Comparison of ENCODE assay signal across 18 cellular contexts in genomic region chr5:137282216-137282615, GRCh38.
A peak's percentile ranks its signal among the peaks of the same experiment; 100 is the strongest.
DNase-seq lines count a peak whose midpoint lies in the region; ATAC-seq and TF ChIP-seq lines count a peak whose summit lies in the region.
"Had no signal": no experiment of that assay in that cellular context is flagged by ENCODE, and none has a peak within 500 bp of the region (broad histone marks: within the 10 kb centered on the region; RNA-seq: fewer than 3 reads in every experiment).

No MANE protein-coding gene starts in this region.

- H3K36me3 ChIP-seq in esophagus muscularis mucosa = no peaks in the 10 kb centered on the region
- no peaks in the 10 kb centered on the region for H3K36me3 ChIP-seq in neural cell (ENCODE audit: insufficient read depth, low read length)
- no peaks in the 10 kb centered on the region for H3K36me3 ChIP-seq in vagina

- WGBS in esophagus muscularis mucosa = 50% methylated on average over 3 of the region's 5 CpGs

- TF ChIP-seq POLR2A in esophagus muscularis mucosa (IDR thresholded peaks at IDR 0.05; ENCODE audit: low read depth) (no peak), vagina (IDR thresholded peaks at IDR 0.05) (no peak)

- TF ChIP-seq EP300 in esophagus muscularis mucosa (IDR thresholded peaks at IDR 0.05) = no peak
- TF ChIP-seq EP300 in neural cell (conservative IDR thresholded peaks at IDR 0.05; ENCODE audit: poor library complexity, severe bottlenecking) = peak; percentile 59

- intact Hi-C loops in esophagus muscularis mucosa (cut with DNase I) = no loop called here
- intact Hi-C loops in CD4-positive, alpha-beta T cell (cut with DNase I, micrococcal nuclease) = no loop called here
- intact Hi-C loops in vagina (cut with DNase I) = no loop called here

- H3K27ac ChIP-seq in esophagus muscularis mucosa (replicated peaks in 1 of 4) (no peak overlapping the region), neural cell (ENCODE audit: low read length) (peak overlapping the region; percentile 35), vagina (no peak overlapping the region)
- no peak overlapping the region for H3K27ac ChIP-seq in CD4-positive, alpha-beta T cell (ENCODE audit: low read depth, low read length)
- H3K27ac ChIP-seq: 22Rv1 had no signal

- no peaks in the 10 kb centered on the region for H3F3A ChIP-seq in neural cell (ENCODE audit: insufficient read depth, low read length, poor library complexity, severe bottlenecking)

- H3K79me2 ChIP-seq in neural cell (replicated peaks; ENCODE audit: insufficient read depth, low read length) = no peaks in the 10 kb centered on the region

- no peak overlapping the region for H2AFZ ChIP-seq in neural cell (ENCODE audit: low read depth, low read length)

- H3K9me3 ChIP-seq in esophagus muscularis mucosa = no peaks in the 10 kb centered on the region
- no peaks in the 10 kb centered on the region for H3K9me3 ChIP-seq in neural cell (ENCODE audit: low read length)
- H3K9me3 ChIP-seq in CD4-positive, alpha-beta T cell (ENCODE audit: control insufficient read depth, low read length) = no peaks in the 10 kb centered on the region
- no peaks in the 10 kb centered on the region for H3K9me3 ChIP-seq in vagina

- ATAC-seq in CD4-positive, alpha-beta T cell (ENCODE audit: poor library complexity) = no peak
- ATAC-seq: activated CD4-positive, alpha-beta T cell treated with anti-CD3 and anti-CD28 coated beads for 36 hours; activated naive CD4-positive, alpha-beta T cell treated with anti-CD3 and anti-CD28 coated beads, Interleukin-2, amount 50 U/mL, for 72 hours; left colon; natural killer cell treated with Interleukin-12 subunit alpha and Interleukin-12 subunit beta and Interleukin-15 and Interleukin-18, amount 100 ng/mL, for 72 hours had no signal

- H3K4me3 ChIP-seq in esophagus muscularis mucosa = no peak overlapping the region
- H3K4me3 ChIP-seq in neural cell (ENCODE audit: low read length) = no peak overlapping the region
- H3K4me3 ChIP-seq in vagina = no peak overlapping the region

- no peaks in the 10 kb centered on the region for H3K27me3 Mint-ChIP-seq in CD4-positive, alpha-beta T cell

- H3K4me3 Mint-ChIP-seq in CD4-positive, alpha-beta T cell = no peak overlapping the region
- H3K4me3 Mint-ChIP-seq: activated CD4-positive, alpha-beta T cell treated with anti-CD3 and anti-CD28 coated beads for 36 hours; natural killer cell treated with Interleukin-12 subunit alpha and Interleukin-12 subunit beta and Interleukin-15 and Interleukin-18, amount 100 ng/mL, for 72 hours; T-helper 1 cell treated with Interleukin-12 subunit alpha and Interleukin-12 subunit beta and Interleukin-4 antibody, amounts not matched to agents 30 μg/mL and 1 μg/mL, for 36 hours had no signal

- H3K27me3 ChIP-seq in esophagus muscularis mucosa (no peaks in the 10 kb centered on the region), neural cell (ENCODE audit: insufficient read depth, low read depth, low read length) (no peaks in the 10 kb centered on the region), vagina (no peaks in the 10 kb centered on the region)
- H3K27me3 ChIP-seq in CD4-positive, alpha-beta T cell (ENCODE audit: control insufficient read depth, insufficient read depth, low read length) = no peaks in the 10 kb centered on the region

- POLR2A ChIA-PET in CD4-positive, alpha-beta T cell (lab: Charles Lee) = no interaction called here

- no peak overlapping the region for H3K4me2 ChIP-seq in neural cell (ENCODE audit: low read length)

- H3K36me3 Mint-ChIP-seq in CD4-positive, alpha-beta T cell (ENCODE audit: low read depth) = no peaks in the 10 kb centered on the region
- H3K36me3 Mint-ChIP-seq: activated naive CD4-positive, alpha-beta T cell treated with anti-CD3 and anti-CD28 coated beads, Interleukin-2, amount 50 U/mL, for 72 hours; natural killer cell treated with Interleukin-12 subunit alpha and Interleukin-12 subunit beta and Interleukin-15 and Interleukin-18, amount 100 ng/mL, for 72 hours had no signal

- no peaks in the 10 kb centered on the region for H4K20me1 ChIP-seq in neural cell (ENCODE audit: insufficient read depth)

- no peak overlapping the region for H3K9ac ChIP-seq in neural cell (ENCODE audit: low read length)

- TF ChIP-seq CTCF in esophagus muscularis mucosa (IDR thresholded peaks at IDR 0.05) = no peak
- no peak for TF ChIP-seq CTCF in neural cell (IDR thresholded peaks at IDR 0.05; ENCODE audit: poor library complexity, severe bottlenecking)
- no peak for TF ChIP-seq CTCF in CD4-positive, alpha-beta T cell (IDR thresholded peaks at IDR 0.05)
- TF ChIP-seq CTCF in vagina (IDR thresholded peaks at IDR 0.05) = no peak

- no peaks in the 10 kb centered on the region for H3K4me1 Mint-ChIP-seq in CD4-positive, alpha-beta T cell (ENCODE audit: low read depth)
- H3K4me1 Mint-ChIP-seq: activated CD4-positive, alpha-beta T cell treated with anti-CD3 and anti-CD28 coated beads for 36 hours had no signal

- no peaks in the 10 kb centered on the region for H3K9me3 Mint-ChIP-seq in CD4-positive, alpha-beta T cell
- H3K9me3 Mint-ChIP-seq: activated naive CD4-positive, alpha-beta T cell treated with anti-CD3 and anti-CD28 coated beads, Interleukin-2, amount 50 U/mL, for 72 hours; natural killer cell treated with Interleukin-12 subunit alpha and Interleukin-12 subunit beta and Interleukin-15 and Interleukin-18, amount 100 ng/mL, for 72 hours; T-helper 1 cell treated with Interleukin-12 subunit alpha and Interleukin-12 subunit beta and Interleukin-4 antibody, amounts not matched to agents 30 μg/mL and 1 μg/mL, for 36 hours had no signal

- CTCF ChIA-PET in CD4-positive, alpha-beta T cell (lab: Charles Lee) = no interaction called here

- DNase-seq in NCI-H146 (lab: John Stamatoyannopoulos, UW) = peak; percentile 32
- DNase-seq in NCI-H146 treated with DMSO at 0.1 percent for 48 hours (lab: John Stamatoyannopoulos, UW; ENCODE audit: unreplicated experiment) = no peak
- DNase-seq in NCI-H82 (lab: John Stamatoyannopoulos, UW) = peak; percentile 92
- peak; percentile 64 for DNase-seq in esophagus muscularis mucosa (ENCODE audit: extremely low spot score)
- no peak for DNase-seq in CD4-positive, alpha-beta T cell
- no peak for DNase-seq in activated naive CD4-positive, alpha-beta T cell (lab: John Stamatoyannopoulos, UW)
- no peak for DNase-seq in vagina (ENCODE audit: extremely low spot score in 2 of 2)
- DNase-seq: activated CD4-positive, alpha-beta T cell treated with anti-CD3 and anti-CD28 coated beads for 36 hours; head of caudate nucleus; left colon; MV-4-11; NCI-H2171; stimulated activated CD4-positive, alpha-beta T cell treated with anti-CD3 and anti-CD28 coated beads, Interleukin-4, amount 100 ng/mL, for 24 hours had no signal

- H3K4me1 ChIP-seq in esophagus muscularis mucosa (peaks cover 0 to 10% (median 0%) of the 10 kb centered on the region in 4 donors), vagina (no peaks in the 10 kb centered on the region)

- H3K27ac Mint-ChIP-seq in CD4-positive, alpha-beta T cell = no peak overlapping the region
- H3K27ac Mint-ChIP-seq: activated CD4-positive, alpha-beta T cell treated with anti-CD3 and anti-CD28 coated beads for 36 hours; activated naive CD4-positive, alpha-beta T cell treated with anti-CD3 and anti-CD28 coated beads, Interleukin-2, amount 50 U/mL, for 72 hours; natural killer cell treated with Interleukin-12 subunit alpha and Interleukin-12 subunit beta and Interleukin-15 and Interleukin-18, amount 100 ng/mL, for 72 hours; T-helper 1 cell treated with Interleukin-12 subunit alpha and Interleukin-12 subunit beta and Interleukin-4 antibody, amounts not matched to agents 30 μg/mL and 1 μg/mL, for 36 hours had no signal

- no peaks in the 10 kb centered on the region for H3K9me2 ChIP-seq in neural cell (ENCODE audit: insufficient read depth, low read length)

- TF ChIP-seq RAD21 in neural cell (conservative IDR thresholded peaks at IDR 0.05) = peak; percentile 11

TF ChIP-seq in neural cell, 6 proteins besides CTCF, POLR2A, EP300 and RAD21:
- TF ChIP-seq POLR2AphosphoS5 (IDR thresholded peaks at IDR 0.05) (peak; percentile 51), EZH2 (IDR thresholded peaks at IDR 0.05; ENCODE audit: borderline replicate concordance, insufficient read depth, low read length, poor library complexity, severe bottlenecking) (no peak)
TF ChIP-seq in neural cell: peak in this region for 1.

Comparison
In these comparisons a context has a peak if more than half of its experiments do, and no peak if none do; other contexts are left out.
1. DNase-seq: peak in NCI-H146 (single experiment), NCI-H82 (single experiment) and esophagus muscularis mucosa (single experiment); none in NCI-H146 treated with DMSO at 0.1 percent for 48 hours (single experiment), CD4-positive, alpha-beta T cell (0 of 10), activated naive CD4-positive, alpha-beta T cell (0 of 4) and vagina (0 of 2).